Comparison of ENCODE assay signal across 17 cellular contexts in genomic region chr7:94525917-94526316, GRCh38. TPM values are rescaled to one million over a fixed set of nuclear protein-coding genes. Genes with fewer than 3 reads are reported as not detected.
DNase-seq lines count a peak whose midpoint lies in the region; ATAC-seq, FAIRE-seq and TF ChIP-seq lines count a peak whose summit lies in the region.
"Had no signal": no experiment of that assay in that cellular context is flagged by ENCODE, and none has a peak within 500 bp of the region (broad histone marks: within the 10 kb centered on the region; RNA-seq: fewer than 3 reads in every experiment).

No MANE protein-coding gene starts in this region.

- no peak for TF ChIP-seq RAD21 in SK-N-SH (IDR thresholded peaks at IDR 0.05; ENCODE audit: low read length)

- no peak overlapping the region for H3K27ac ChIP-seq in SK-N-SH (ENCODE audit: low read depth in 2 of 2, low read length in 1 of 2)
- H3K27ac ChIP-seq in small intestine (ENCODE audit: low read depth in 1 of 2, low read length in 1 of 2): no peak overlapping the region
- H3K27ac ChIP-seq: 22Rv1, BLaER1 had no signal

- no peaks in the 10 kb centered on the region for H3K9me2 ChIP-seq in SK-N-SH

- H3K4me2 ChIP-seq in SK-N-SH: no peak overlapping the region
- H3K4me2 ChIP-seq: BLaER1 had no signal

- peaks cover 52 to 82% of the 10 kb centered on the region in 2 experiments for H3K36me3 ChIP-seq in SK-N-SH (replicated peaks in 1 of 2; ENCODE audit: control insufficient read depth in 1 of 2, insufficient read depth in 2 of 2, low read length in 1 of 2)
- peaks cover 0 to 4% of the 10 kb centered on the region in 2 donors for H3K36me3 ChIP-seq in small intestine (ENCODE audit: control insufficient read depth in 2 of 2, insufficient read depth in 2 of 2, low read length in 2 of 2)

- TF ChIP-seq CTCF in SK-N-SH (IDR thresholded peaks at IDR 0.05): no peak

- no peaks in the 10 kb centered on the region for H3K79me2 ChIP-seq in SK-N-SH (ENCODE audit: insufficient read depth)

- H3F3A ChIP-seq in SK-N-SH (replicated peaks; ENCODE audit: insufficient read depth): no peaks in the 10 kb centered on the region

- H3K4me1 ChIP-seq in SK-N-SH (ENCODE audit: control insufficient read depth in 1 of 2, insufficient read depth in 2 of 2, low read depth in 1 of 2, low read length in 1 of 2): no peaks in the 10 kb centered on the region; a peak in 1 of 4 replicates
- H3K4me1 ChIP-seq in small intestine (ENCODE audit: control insufficient read depth in 2 of 2, insufficient read depth in 1 of 2, low read depth in 1 of 2, low read length in 1 of 2): no peaks in the 10 kb centered on the region
- H3K4me1 ChIP-seq: BLaER1 had no signal

- POLR2A ChIA-PET in SK-N-SH (lab: Yijun Ruan, JAX): no interaction called here

- H4K20me1 ChIP-seq in SK-N-SH (ENCODE audit: insufficient read depth): no peaks in the 10 kb centered on the region

- WGBS in SK-N-SH (ENCODE audit: low lambda C conversion rate): 93% methylated on average over 3 of the region's 3 CpGs
- 91 to 96% (median 94%) methylated on average over 3 of the region's 3 CpGs for WGBS in small intestine, 3 donors

- 0 out of 2 replicates have a peak, but pooled peaks cover 6% of the 10 kb centered on the region for H3K9me3 ChIP-seq in SK-N-SH
- no peaks in the 10 kb centered on the region for H3K9me3 ChIP-seq in small intestine (ENCODE audit: control insufficient read depth, low read depth)
- H3K9me3 ChIP-seq: BLaER1 had no signal

- H3K9ac ChIP-seq in SK-N-SH: no peak overlapping the region
- H3K9ac ChIP-seq: BLaER1 had no signal

- H3K4me3 ChIP-seq in SK-N-SH (ENCODE audit: low read depth in 2 of 2, low read length in 1 of 2): no peak overlapping the region
- no peak overlapping the region for H3K4me3 ChIP-seq in small intestine (ENCODE audit: low read depth in 1 of 2, low read length in 2 of 2)
- H3K4me3 ChIP-seq: BLaER1 had no signal

- CTCF ChIA-PET in SK-N-SH (lab: Yijun Ruan, JAX): interaction anchor here (0.7 kb wide), 1 partner anchor 9 kb away, joined by 3 read pairs; no protein-coding TSS in a partner anchor

- ATAC-seq in SK-N-SH treated with all-trans-retinoic acid at 6 μM for 48 hours: peak; percentile 25; the same call in 1 of the 3 replicates
- ATAC-seq in GM21723 (IDR thresholded peaks at IDR 0.05; ENCODE audit: unreplicated experiment): no peak

- H2AFZ ChIP-seq in SK-N-SH (ENCODE audit: low read depth): no peak overlapping the region

- H3K27me3 ChIP-seq in SK-N-SH (ENCODE audit: insufficient read depth) (no peaks in the 10 kb centered on the region), small intestine (ENCODE audit: control insufficient read depth in 2 of 2, insufficient read depth in 2 of 2, low read length in 2 of 2) (no peaks in the 10 kb centered on the region)
- H3K27me3 ChIP-seq: BLaER1 had no signal

- DNase-seq in SK-N-SH (no peak), M059J (ENCODE audit: low read depth) (peak; percentile 2), left kidney (ENCODE audit: low read depth, low spot score) (peak; percentile 39), small intestine (no peak), CD1c-positive myeloid dendritic cell (ENCODE audit: extremely low spot score) (no peak)
- DNase-seq: CD4-positive, CD25-positive, alpha-beta regulatory T cell; DMS53; GF-D8; GOT3; H9; IMR-90; KBM-7 had no signal

- FAIRE-seq in small intestine (lab: Jason Lieb, UNC): no peak
- FAIRE-seq: GM18507 had no signal

- no peak for TF ChIP-seq EP300 in SK-N-SH (IDR thresholded peaks at IDR 0.05; ENCODE audit: borderline replicate concordance in 1 of 2, low read depth in 1 of 2, low read length in 1 of 2)

TF ChIP-seq in SK-N-SH treated with all-trans-retinoic acid at 6 μM for 48 hours, 23 proteins besides CTCF, POLR2A, EP300 and RAD21:
- no peak for TF ChIP-seq ESRRG (CRISPR knock-in tag; IDR thresholded peaks at IDR 0.05)
- no peak for TF ChIP-seq CREB5 (CRISPR knock-in tag; IDR thresholded peaks at IDR 0.05; ENCODE audit: low read depth)
- TF ChIP-seq TOX (CRISPR knock-in tag; IDR thresholded peaks at IDR 0.05; ENCODE audit: borderline replicate concordance): no peak
- TF ChIP-seq POU6F1 (CRISPR knock-in tag; IDR thresholded peaks at IDR 0.05; ENCODE audit: borderline replicate concordance, low read depth): no peak
- no peak for TF ChIP-seq TCF4 (CRISPR knock-in tag; IDR thresholded peaks at IDR 0.05; ENCODE audit: borderline replicate concordance)
- no peak for TF ChIP-seq CSDC2 (CRISPR knock-in tag; IDR thresholded peaks at IDR 0.05)

TF ChIP-seq in SK-N-SH, 30 proteins besides CTCF, POLR2A, EP300 and RAD21:
- no peak for TF ChIP-seq JUND (IDR thresholded peaks at IDR 0.05)
- TF ChIP-seq RFX5 (IDR thresholded peaks at IDR 0.05; ENCODE audit: low read length): no peak
- no peak for TF ChIP-seq MEF2A (IDR thresholded peaks at IDR 0.05; ENCODE audit: borderline replicate concordance, low read depth)
- no peak for TF ChIP-seq PBX3 (IDR thresholded peaks at IDR 0.05)
- no peak for TF ChIP-seq USF2 (IDR thresholded peaks at IDR 0.05; ENCODE audit: borderline replicate concordance, low read depth, low read length)
- no peak for TF ChIP-seq POLR2AphosphoS5 (IDR thresholded peaks at IDR 0.05; ENCODE audit: low read depth, low read length)
- no peak for TF ChIP-seq SIN3A (IDR thresholded peaks at IDR 0.05; ENCODE audit: borderline replicate concordance, low read depth, low read length)
- TF ChIP-seq IRF3 (IDR thresholded peaks at IDR 0.05; ENCODE audit: low read depth, low read length): no peak
- no peak for TF ChIP-seq NFIC (IDR thresholded peaks at IDR 0.05; ENCODE audit: borderline replicate concordance)
- TF ChIP-seq TAF1 (IDR thresholded peaks at IDR 0.05; ENCODE audit: borderline replicate concordance, low read depth, low read length): no peak
- no peak for TF ChIP-seq EZH2phosphoT487 (IDR thresholded peaks at IDR 0.05; ENCODE audit: borderline replicate concordance, low read depth)
- TF ChIP-seq MAX (IDR thresholded peaks at IDR 0.05; ENCODE audit: low read depth): no peak
- TF ChIP-seq FOXM1 (IDR thresholded peaks at IDR 0.05; ENCODE audit: low read depth): no peak
- no peak for TF ChIP-seq CHD2 (IDR thresholded peaks at IDR 0.05; ENCODE audit: low read length, partially characterized antibody)
- TF ChIP-seq RXRA (IDR thresholded peaks at IDR 0.05; ENCODE audit: borderline replicate concordance, low read depth): no peak

RNA-seq across cellular contexts. Expression of gene CASD1, which starts 16.3 kb away (rescaled TPM):
- polyA plus RNA-seq in SK-N-SH (2012; rRNA removed) (8.5 and 12.2 TPM in 2 replicates), small intestine (1 to 10 TPM; 2.2 to 8.3 (median 3.2) TPM)
- polyA plus RNA-seq in SK-N-SH (2012; cell fraction: cytosol; rRNA removed): 12.8 and 16.5 TPM in 2 replicates
- polyA plus RNA-seq in SK-N-SH (2012; cell fraction: nucleus; rRNA removed): 7.4 and 22.5 TPM in 2 replicates
- total RNA-seq in M059J (2014; rRNA removed; shearing (Covaris generic)): 10.5 and 11.9 TPM in 2 replicates

Comparison
In these comparisons a context has a peak if more than half of its experiments do, and no peak if none do; other contexts are left out.
1. DNase-seq: peak in M059J (single experiment) and left kidney (single experiment); none in SK-N-SH (single experiment), small intestine (single experiment) and CD1c-positive myeloid dendritic cell (single experiment).